ENCODE assay signal across 22 cellular contexts in the genomic region with DNA sequence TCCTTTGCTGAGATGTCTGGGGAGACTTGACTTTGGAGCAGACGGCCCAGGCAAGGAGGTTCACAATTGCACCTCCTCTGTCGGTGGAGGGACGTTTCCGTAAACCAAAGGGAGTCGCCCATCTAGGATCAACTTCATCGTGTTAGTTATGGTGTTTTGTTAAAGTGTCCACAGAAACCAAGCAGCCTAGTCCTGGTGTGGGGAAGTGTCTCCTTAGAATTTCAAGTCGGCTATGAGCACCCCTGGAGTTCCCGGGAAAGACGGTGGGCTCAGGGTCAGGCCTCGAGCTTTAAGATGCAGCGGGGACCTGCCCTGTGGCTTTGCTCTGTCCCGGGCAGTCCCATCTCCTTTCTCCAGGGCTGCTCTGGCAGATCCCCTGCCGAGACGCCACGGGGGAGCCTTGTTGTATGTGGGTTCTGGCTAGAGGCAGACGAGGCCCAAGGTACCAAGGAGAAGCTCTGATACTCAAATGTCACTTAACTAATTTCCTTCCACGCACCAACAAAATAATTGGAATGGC.
"Had no signal": no experiment of that assay in that cellular context is flagged by ENCODE, and none has a peak within 500 bp of the region (broad histone marks: within the 10 kb centered on the region; RNA-seq: fewer than 3 reads in every experiment).

No MANE protein-coding gene starts in this region.

- H3K4me3 Mint-ChIP-seq: immature natural killer cell; memory B cell; mesothelial cell of epicardium; naive B cell; natural killer cell treated with Interleukin-12 subunit alpha and Interleukin-12 subunit beta and Interleukin-15 and Interleukin-18, amount 100 ng/mL, for 72 hours; neural crest cell; stimulated activated effector memory CD8-positive, alpha-beta T cell treated with anti-CD3 and anti-CD28 coated beads, Interleukin-12 subunit alpha, Interleukin-12 subunit beta, amount 100 ng/mL, for 72 hours; type B pancreatic cell had no signal

- H3K36me3 Mint-ChIP-seq: immature natural killer cell; memory B cell; mesothelial cell of epicardium; natural killer cell treated with Interleukin-12 subunit alpha and Interleukin-12 subunit beta and Interleukin-15 and Interleukin-18, amount 100 ng/mL, for 72 hours; stimulated activated effector memory CD8-positive, alpha-beta T cell treated with anti-CD3 and anti-CD28 coated beads, Interleukin-12 subunit alpha, Interleukin-12 subunit beta, amount 100 ng/mL, for 72 hours; type B pancreatic cell had no signal

- H3K4me1 ChIP-seq: testis had no signal

- H3K27me3 Mint-ChIP-seq: progenitor cell of endocrine pancreas had no signal

- H3K27me3 ChIP-seq: testis had no signal

- H3K27ac ChIP-seq: neutrophil, parathyroid adenoma, stomach, testis, tibial artery had no signal

- DNase-seq: effector memory CD4-positive, alpha-beta T cell; hypothalamus; immature natural killer cell; mucosa of descending colon; naive B cell; stimulated activated CD4-positive, alpha-beta T cell treated with anti-CD3 and anti-CD28 coated beads, Interleukin-2, amount 100 ng/mL, for 24 hours; stimulated activated CD4-positive, alpha-beta T cell treated with anti-CD3 and anti-CD28 coated beads, Interleukin-4, amount 100 ng/mL, for 24 hours; stimulated activated naive CD4-positive, alpha-beta T cell treated with Interleukin-2 at 50 U/mL for 16 hours; testis had no signal

- H3K36me3 ChIP-seq: neutrophil, stomach, tibial artery had no signal

- H3K27ac Mint-ChIP-seq: immature natural killer cell; memory B cell; mesothelial cell of epicardium; natural killer cell treated with Interleukin-12 subunit alpha and Interleukin-12 subunit beta and Interleukin-15 and Interleukin-18, amount 100 ng/mL, for 72 hours; progenitor cell of endocrine pancreas; stimulated activated effector memory CD8-positive, alpha-beta T cell treated with anti-CD3 and anti-CD28 coated beads, Interleukin-12 subunit alpha, Interleukin-12 subunit beta, amount 100 ng/mL, for 72 hours; type B pancreatic cell had no signal

- H3K9me3 ChIP-seq: mucosa of descending colon, neutrophil, stomach, testis, tibial artery had no signal

- H3K4me3 ChIP-seq: lung, mucosa of descending colon, smooth muscle cell, stomach, testis, tibial artery had no signal

- H3K9me3 Mint-ChIP-seq: natural killer cell treated with Interleukin-12 subunit alpha and Interleukin-12 subunit beta and Interleukin-15 and Interleukin-18, amount 100 ng/mL, for 72 hours; stimulated activated effector memory CD8-positive, alpha-beta T cell treated with anti-CD3 and anti-CD28 coated beads, Interleukin-12 subunit alpha, Interleukin-12 subunit beta, amount 100 ng/mL, for 72 hours had no signal
